ENCODE assay signal across 1 cellular context in genomic region chr10:27513451-27514191, GRCh38.
TF ChIP-seq lines count a peak whose summit lies in the region.

No MANE protein-coding gene starts in this region.

TF ChIP-seq in GM23338, 12 proteins besides CTCF, POLR2A, EP300 and RAD21 (continued from another document):
- no peak for TF ChIP-seq ZNF462 (CRISPR knock-in tag; IDR thresholded peaks at IDR 0.05)
- TF ChIP-seq NANOG (IDR thresholded peaks at IDR 0.05; ENCODE audit: borderline replicate concordance), result no peak
- no peak for TF ChIP-seq REST (IDR thresholded peaks at IDR 0.05; ENCODE audit: unreplicated experiment)
- TF ChIP-seq STAT1 (IDR thresholded peaks at IDR 0.05; ENCODE audit: unreplicated experiment), result no peak
- TF ChIP-seq EZH2phosphoT487 (IDR thresholded peaks at IDR 0.05; ENCODE audit: unreplicated experiment), result no peak
- TF ChIP-seq EZH2 (IDR thresholded peaks at IDR 0.05; ENCODE audit: low read depth, unreplicated experiment), result no peak
- no peak for TF ChIP-seq ZNF114 (CRISPR knock-in tag; IDR thresholded peaks at IDR 0.05)
- no peak for TF ChIP-seq ZNF331 (CRISPR knock-in tag; IDR thresholded peaks at IDR 0.05; ENCODE audit: low read depth)
